In the genomic region with DNA sequence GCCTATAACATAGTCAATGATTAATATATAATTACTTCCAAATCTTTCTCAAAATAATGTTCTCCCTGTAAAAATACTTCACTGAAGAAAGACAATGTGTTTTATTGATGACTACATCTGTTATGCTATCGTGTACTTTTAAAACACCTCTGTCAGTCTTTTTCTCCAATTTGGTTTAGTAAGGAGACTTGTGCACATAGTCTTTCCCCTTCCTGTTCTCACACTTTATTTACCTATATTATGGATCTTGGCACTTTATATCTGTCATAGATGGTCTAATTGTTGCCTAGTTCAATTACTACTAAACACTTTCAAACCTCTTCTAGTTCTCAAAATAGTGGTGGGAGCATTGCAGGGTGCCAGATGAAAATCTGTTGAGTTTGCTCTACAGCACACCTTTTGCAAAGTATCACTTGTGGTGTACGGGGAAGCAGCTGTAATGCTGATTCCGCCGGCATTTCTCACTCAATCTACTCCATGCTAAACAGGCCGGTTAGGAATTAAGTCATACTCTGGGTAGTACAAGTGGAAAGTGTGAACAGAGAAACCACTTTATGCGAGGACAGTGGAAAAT, we compare ENCODE assay signal across 9 cellular contexts. TPM values are rescaled to one million over a fixed set of nuclear protein-coding genes. Genes with fewer than 3 reads are reported as not detected.
DNase-seq lines count a peak whose midpoint lies in the region; ATAC-seq, FAIRE-seq and TF ChIP-seq lines count a peak whose summit lies in the region.
"Had no signal": no experiment of that assay in that cellular context is flagged by ENCODE, and none has a peak within 500 bp of the region (broad histone marks: within the 10 kb centered on the region; RNA-seq: fewer than 3 reads in every experiment).

No MANE protein-coding gene starts in this region.

- no peaks in the 10 kb centered on the region for H3K36me3 ChIP-seq in bronchial epithelial cell (ENCODE audit: control insufficient read depth, insufficient read depth, low read length)

- peaks cover 32% of the 10 kb centered on the region for H3K27me3 ChIP-seq in bronchial epithelial cell (ENCODE audit: control insufficient read depth, insufficient read depth, low read length)

- peaks cover 5% of the 10 kb centered on the region for H3K36me3 Mint-ChIP-seq in nephron (ENCODE audit: low read depth)

- no peak for FAIRE-seq in bronchial epithelial cell (lab: Jason Lieb, UNC)

- H3K4me1 Mint-ChIP-seq in nephron = peaks cover 9% of the 10 kb centered on the region

- H3K27ac Mint-ChIP-seq in nephron = no peak overlapping the region

- peak; percentile 10 for DNase-seq in GDM1 (lab: John Stamatoyannopoulos, UW)
- peak; percentile 13 for DNase-seq in bronchial epithelial cell (ENCODE audit: low read depth)
- DNase-seq in NOMO-1 treated with DMSO at 0.1 percent for 48 hours (lab: John Stamatoyannopoulos, UW; ENCODE audit: unreplicated experiment) = no peak
- DNase-seq in NCI-H526 treated with DMSO at 0.1 percent for 48 hours (lab: John Stamatoyannopoulos, UW) = no peak

- TF ChIP-seq CTCF in bronchial epithelial cell (IDR thresholded peaks at IDR 0.05; ENCODE audit: insufficient read depth, low read length, severe bottlenecking) (no peak), nephron (IDR thresholded peaks at IDR 0.05; ENCODE audit: unreplicated experiment in 3 of 3) (no peak)

- H3K4me3 Mint-ChIP-seq in nephron = peak overlapping the region; percentile 58 to 79 (median 70)

- ATAC-seq in HG03354 (IDR thresholded peaks at IDR 0.05; ENCODE audit: poor library complexity, severe bottlenecking, unreplicated experiment) = peak; percentile 3
- no peak for ATAC-seq in HG03159 (IDR thresholded peaks at IDR 0.05; ENCODE audit: unreplicated experiment)
- no peak for ATAC-seq in HG03045 (IDR thresholded peaks at IDR 0.05; ENCODE audit: unreplicated experiment)

- peaks cover 93% of the 10 kb centered on the region for H3K27me3 Mint-ChIP-seq in nephron (ENCODE audit: low read depth)

- H3K9me3 Mint-ChIP-seq in nephron = no peaks in the 10 kb centered on the region

- peak overlapping the region; percentile 51 for H3K4me3 ChIP-seq in bronchial epithelial cell (ENCODE audit: low read depth, low read length)

RNA-seq across cellular contexts. Expression of a gene that starts 1.1 kb away (rescaled TPM):
- not detected in 2 replicates for total RNA-seq in bronchial epithelial cell
- total RNA-seq: foreskin keratinocyte had no signal

Comparison
In these comparisons a context has a peak if more than half of its experiments do, and no peak if none do; other contexts are left out.
1. DNase-seq: peak in GDM1 (single experiment) and bronchial epithelial cell (single experiment); none in NOMO-1 treated with DMSO at 0.1 percent for 48 hours (single experiment) and NCI-H526 treated with DMSO at 0.1 percent for 48 hours (single experiment).